In the genomic region with DNA sequence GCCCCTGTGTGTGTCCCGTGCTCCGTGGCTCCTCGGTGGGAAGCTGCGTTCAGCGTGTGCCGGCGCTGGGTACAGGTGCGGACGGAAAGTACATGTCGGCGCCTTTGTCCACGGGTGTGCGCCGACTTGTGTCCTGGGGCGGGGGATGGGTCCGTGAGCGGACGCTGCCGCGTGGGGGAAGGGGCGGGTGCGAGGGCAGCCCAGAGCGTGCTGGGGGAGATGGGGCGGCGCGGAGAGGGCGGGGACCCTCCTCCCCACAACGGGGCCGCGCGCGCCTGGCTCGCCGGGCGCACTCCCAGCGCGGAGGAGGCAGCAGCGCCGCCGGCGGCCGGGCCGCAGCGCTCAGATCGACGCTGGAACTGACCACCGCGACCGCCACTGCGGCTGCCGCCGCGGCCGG, we compare ENCODE assay signal across 9 cellular contexts. TPM values are rescaled to one million over a fixed set of nuclear protein-coding genes. Genes with fewer than 3 reads are reported as not detected.
DNase-seq lines count a peak whose midpoint lies in the region; ATAC-seq and TF ChIP-seq lines count a peak whose summit lies in the region.
"Had no signal": no experiment of that assay in that cellular context is flagged by ENCODE, and none has a peak within 500 bp of the region (broad histone marks: within the 10 kb centered on the region; RNA-seq: fewer than 3 reads in every experiment).

No MANE protein-coding gene starts in this region.

- in situ Hi-C loops in G401 (cut with HindIII; ENCODE audit: low sequenced_read_pairs) = no loop called here

- H3K36me3 ChIP-seq in parathyroid adenoma (ENCODE audit: control insufficient read depth, insufficient read depth, low read length) = no peaks in the 10 kb centered on the region

- H3K4me2 ChIP-seq in parathyroid adenoma (ENCODE audit: low read length) = peak overlapping the region; percentile 11

- no peak for TF ChIP-seq CTCF in parathyroid adenoma (IDR thresholded peaks at IDR 0.05)

- intact Hi-C loops in left ventricle myocardium superior (cut with micrococcal nuclease) = no loop called here
- intact Hi-C loops in sciatic nerve (cut with DNase I) = no loop called here

- peak overlapping the region; percentile 32 for H3K27ac ChIP-seq in parathyroid adenoma

- H3K27me3 ChIP-seq in parathyroid adenoma (ENCODE audit: control insufficient read depth, insufficient read depth, low read length) = no peaks in the 10 kb centered on the region

- peak overlapping the region; percentile 17 for H2AFZ ChIP-seq in parathyroid adenoma

- ATAC-seq in left ventricle myocardium superior (peak; percentile 44), sciatic nerve (no peak)
- ATAC-seq: T-cell had no signal

- no peaks in the 10 kb centered on the region for H3K9me3 ChIP-seq in parathyroid adenoma (ENCODE audit: control insufficient read depth, low read length)

- DNase-seq in G401 (ENCODE audit: low spot score) (peak; percentile 62), SK-N-DZ (ENCODE audit: low spot score) (peak; percentile 29), left ventricle myocardium superior (no peak), sciatic nerve (ENCODE audit: low spot score) (no peak), mesenteric fat pad (ENCODE audit: low spot score) (no peak), NCI-H187 treated with DMSO at 0.1 percent for 48 hours (lab: John Stamatoyannopoulos, UW) (no peak), NCI-H446 treated with DMSO at 0.1 percent for 48 hours (lab: John Stamatoyannopoulos, UW) (no peak)
- DNase-seq: T-cell had no signal

- H3K79me2 ChIP-seq in parathyroid adenoma = peaks cover 28% of the 10 kb centered on the region

- no peak overlapping the region for H3K9ac ChIP-seq in parathyroid adenoma

- H3K4me3 ChIP-seq in parathyroid adenoma (ENCODE audit: low read depth, low read length) = no peak overlapping the region

- peaks cover 9% of the 10 kb centered on the region for H3K4me1 ChIP-seq in parathyroid adenoma

RNA-seq across cellular contexts. Expression of a gene that starts 33.6 kb away (rescaled TPM):
- 6.2 and 6.7 TPM in 2 replicates for total RNA-seq in G401 (2014; rRNA removed; shearing (Covaris generic))
- 14.9 and 15.9 TPM in 2 replicates for polyA plus RNA-seq in SK-N-DZ (2014; cell fraction: cytosol; rRNA removed)
- polyA plus RNA-seq in SK-N-DZ (2014; cell fraction: nucleus; rRNA removed) = 39.1 and 40.6 TPM in 2 replicates
- total RNA-seq in left ventricle myocardium superior = 1.8 TPM
- 9.4 TPM for total RNA-seq in sciatic nerve
- 15.8 TPM for total RNA-seq in mesenteric fat pad

RNA-seq across cellular contexts. Expression of a gene that starts 34.6 kb away (rescaled TPM):
- total RNA-seq in G401 (2014; rRNA removed; shearing (Covaris generic)) = 19.9 and 31.0 TPM in 2 replicates
- 10.9 and 15.1 TPM in 2 replicates for polyA plus RNA-seq in SK-N-DZ (2014; cell fraction: cytosol; rRNA removed)
- 97.3 and 116 TPM in 2 replicates for polyA plus RNA-seq in SK-N-DZ (2014; cell fraction: nucleus; rRNA removed)
- total RNA-seq in left ventricle myocardium superior (52.0 TPM), sciatic nerve (110 TPM), mesenteric fat pad (49.8 TPM)

Comparison
In these comparisons a context has a peak if more than half of its experiments do, and no peak if none do; other contexts are left out.
1. DNase-seq: peak in G401 (single experiment) and SK-N-DZ (single experiment); none in left ventricle myocardium superior (single experiment), sciatic nerve (single experiment), mesenteric fat pad (single experiment), NCI-H187 treated with DMSO at 0.1 percent for 48 hours (single experiment) and NCI-H446 treated with DMSO at 0.1 percent for 48 hours (single experiment).